ENCODE assay signal across 16 cellular contexts in genomic region chr17:5211458-5211857, GRCh38. TPM values are rescaled to one million over a fixed set of nuclear protein-coding genes. Genes with fewer than 3 reads are reported as not detected.
DNase-seq lines count a peak whose midpoint lies in the region; ATAC-seq and TF ChIP-seq lines count a peak whose summit lies in the region.
"Had no signal": no experiment of that assay in that cellular context is flagged by ENCODE, and none has a peak within 500 bp of the region (broad histone marks: within the 10 kb centered on the region; RNA-seq: fewer than 3 reads in every experiment).

No MANE protein-coding gene starts in this region.

- H3K36me3 ChIP-seq in OCI-LY7 (ENCODE audit: insufficient read depth, low read length): no peaks in the 10 kb centered on the region
- peaks cover 0 to 44% of the 10 kb centered on the region in 2 donors for H3K36me3 ChIP-seq in left lung
- H3K36me3 ChIP-seq in transverse colon: no peaks in the 10 kb centered on the region

- H3K79me2 ChIP-seq in OCI-LY7 (ENCODE audit: insufficient read depth, low read depth, low read length): no peaks in the 10 kb centered on the region

- TF ChIP-seq EP300 in transverse colon (IDR thresholded peaks at IDR 0.05; ENCODE audit: low read depth): no peak

- H3K36me3 Mint-ChIP-seq in natural killer cell (no peaks in the 10 kb centered on the region), osteocyte (ENCODE audit: unreplicated experiment) (peaks cover 11% of the 10 kb centered on the region)
- H3K36me3 Mint-ChIP-seq in natural killer cell treated with Interleukin-12 subunit alpha and Interleukin-12 subunit beta and Interleukin-15 and Interleukin-18, amount 100 ng/mL, for 72 hours: no peaks in the 10 kb centered on the region
- H3K36me3 Mint-ChIP-seq in activated T-cell treated with anti-CD3 and anti-CD28 coated beads, Interleukin-2, amount 50 U/mL, for 72 hours (ENCODE audit: insufficient read depth in 2 of 2): no peaks in the 10 kb centered on the region

- H3K9me3 ChIP-seq in OCI-LY7 (ENCODE audit: low read length): no peaks in the 10 kb centered on the region
- no peaks in the 10 kb centered on the region for H3K9me3 ChIP-seq in left lung
- H3K9me3 ChIP-seq in transverse colon: no peaks in the 10 kb centered on the region
- H3K9me3 ChIP-seq: sigmoid colon had no signal

- POLR2A ChIA-PET in OCI-LY7 (lab: Charles Lee): interaction anchor here (0.7 to 4.5 kb wide), 5 partner anchors 13 to 650 kb away, joined by 3 to 36 read pairs (median 3); partner anchors contain the start of gene SCIMP

- no peaks in the 10 kb centered on the region for H3K27me3 ChIP-seq in left lung
- no peaks in the 10 kb centered on the region for H3K27me3 ChIP-seq in transverse colon
- H3K27me3 ChIP-seq: sigmoid colon had no signal

- intact Hi-C loops in natural killer cell (cut with micrococcal nuclease) (no loop called here), OCI-LY7 (cut with micrococcal nuclease; ENCODE audit: unreplicated experiment) (loop anchor here (1.0 kb wide), 2 partner anchors 10 to 11 kb away; no protein-coding TSS in a partner anchor), left lung (cut with DNase I) (no loop called here), transverse colon (cut with DNase I; ENCODE audit: low total_unique reads) (no loop called here)

- H3K9me3 Mint-ChIP-seq in natural killer cell (no peaks in the 10 kb centered on the region), osteocyte (ENCODE audit: unreplicated experiment) (no peaks in the 10 kb centered on the region)
- H3K9me3 Mint-ChIP-seq in natural killer cell treated with Interleukin-12 subunit alpha and Interleukin-12 subunit beta and Interleukin-15 and Interleukin-18, amount 100 ng/mL, for 72 hours: no peaks in the 10 kb centered on the region
- H3K9me3 Mint-ChIP-seq in activated T-cell treated with anti-CD3 and anti-CD28 coated beads, Interleukin-2, amount 50 U/mL, for 72 hours: no peaks in the 10 kb centered on the region
- H3K9me3 Mint-ChIP-seq: central memory CD8-positive, alpha-beta T cell had no signal

- H3K27ac ChIP-seq in OCI-LY7 (ENCODE audit: low read depth, low read length, poor library complexity, severe bottlenecking) (peak overlapping the region; percentile 85), left lung (no peak overlapping the region), transverse colon (peak overlapping the region; percentile 2 to 63 (median 20))

- H3K27me3 Mint-ChIP-seq in natural killer cell (ENCODE audit: low read depth in 2 of 2): no peaks in the 10 kb centered on the region
- no peaks in the 10 kb centered on the region for H3K27me3 Mint-ChIP-seq in natural killer cell treated with Interleukin-12 subunit alpha and Interleukin-12 subunit beta and Interleukin-15 and Interleukin-18, amount 100 ng/mL, for 72 hours
- no peaks in the 10 kb centered on the region for H3K27me3 Mint-ChIP-seq in osteocyte (ENCODE audit: unreplicated experiment)
- no peaks in the 10 kb centered on the region for H3K27me3 Mint-ChIP-seq in activated T-cell treated with anti-CD3 and anti-CD28 coated beads, Interleukin-2, amount 50 U/mL, for 72 hours (ENCODE audit: low read depth)
- H3K27me3 Mint-ChIP-seq: central memory CD8-positive, alpha-beta T cell had no signal

- TF ChIP-seq CTCF in natural killer cell (IDR thresholded peaks at IDR 0.05) (no peak), OCI-LY7 (conservative IDR thresholded peaks at IDR 0.05; ENCODE audit: low read length) (no peak), left lung (IDR thresholded peaks at IDR 0.05) (no peak), transverse colon (IDR thresholded peaks at IDR 0.05) (no peak), osteocyte (IDR thresholded peaks at IDR 0.05) (no peak)

- peak overlapping the region; percentile 50 to 84 for H3K27ac Mint-ChIP-seq in natural killer cell
- no peak overlapping the region for H3K27ac Mint-ChIP-seq in natural killer cell treated with Interleukin-12 subunit alpha and Interleukin-12 subunit beta and Interleukin-15 and Interleukin-18, amount 100 ng/mL, for 72 hours
- H3K27ac Mint-ChIP-seq in osteocyte (ENCODE audit: unreplicated experiment): no peak overlapping the region
- H3K27ac Mint-ChIP-seq in activated T-cell treated with anti-CD3 and anti-CD28 coated beads, Interleukin-2, amount 50 U/mL, for 72 hours: no peak overlapping the region

- DNase-seq in natural killer cell: no peak
- no peak for DNase-seq in natural killer cell treated with Interleukin-12 subunit alpha and Interleukin-12 subunit beta and Interleukin-15 and Interleukin-18, amount 100 ng/mL, for 72 hours (ENCODE audit: low spot score)
- DNase-seq in OCI-LY7 (ENCODE audit: low spot score): no peak
- DNase-seq in left lung: no peak
- DNase-seq in transverse colon: no peak
- no peak for DNase-seq in osteocyte (ENCODE audit: extremely low spot score, unreplicated experiment)
- DNase-seq in activated T-cell treated with anti-CD3 and anti-CD28 coated beads, Interleukin-2, amount 50 U/mL, for 72 hours: no peak
- no peak for DNase-seq in GM19240 (ENCODE audit: insufficient read length, low spot score)
- DNase-seq: effector memory CD4-positive, alpha-beta T cell; midbrain; NCI-H1048; sigmoid colon; stimulated activated CD4-positive, alpha-beta T cell treated with anti-CD3 and anti-CD28 coated beads, Interleukin-4, amount 100 ng/mL, for 1 hour; SW 1271 had no signal

- WGBS in transverse colon (ENCODE audit: low coverage in 1 of 2), 2 donors: 89 to 100% methylated on average over 2 to 7 of the region's 7 CpGs

- TF ChIP-seq POLR2A in transverse colon (IDR thresholded peaks at IDR 0.05): no peak

- H3K4me2 ChIP-seq in OCI-LY7 (ENCODE audit: low read length): peak overlapping the region; percentile 69

- H3K4me3 Mint-ChIP-seq in natural killer cell (no peak overlapping the region), osteocyte (ENCODE audit: unreplicated experiment) (no peak overlapping the region)
- no peak overlapping the region for H3K4me3 Mint-ChIP-seq in natural killer cell treated with Interleukin-12 subunit alpha and Interleukin-12 subunit beta and Interleukin-15 and Interleukin-18, amount 100 ng/mL, for 72 hours
- H3K4me3 Mint-ChIP-seq in activated T-cell treated with anti-CD3 and anti-CD28 coated beads, Interleukin-2, amount 50 U/mL, for 72 hours: no peak overlapping the region
- H3K4me3 Mint-ChIP-seq: central memory CD8-positive, alpha-beta T cell had no signal

- H3K4me1 Mint-ChIP-seq in natural killer cell: peaks cover 11 to 41% of the 10 kb centered on the region in 2 donors
- peaks cover 0 to 10% of the 10 kb centered on the region in 2 donors for H3K4me1 Mint-ChIP-seq in natural killer cell treated with Interleukin-12 subunit alpha and Interleukin-12 subunit beta and Interleukin-15 and Interleukin-18, amount 100 ng/mL, for 72 hours (ENCODE audit: low read depth in 2 of 2)
- no peaks in the 10 kb centered on the region for H3K4me1 Mint-ChIP-seq in osteocyte (ENCODE audit: unreplicated experiment)
- H3K4me1 Mint-ChIP-seq in activated T-cell treated with anti-CD3 and anti-CD28 coated beads, Interleukin-2, amount 50 U/mL, for 72 hours (ENCODE audit: low read depth): no peaks in the 10 kb centered on the region

- no peaks in the 10 kb centered on the region for H3K9me2 ChIP-seq in OCI-LY7 (ENCODE audit: insufficient read depth, low read length)

- peaks cover 47% of the 10 kb centered on the region for H3K4me1 ChIP-seq in OCI-LY7 (ENCODE audit: insufficient read depth, low read length, poor library complexity, severe bottlenecking)
- H3K4me1 ChIP-seq in left lung: peaks cover 0 to 16% of the 10 kb centered on the region in 2 donors
- no peaks in the 10 kb centered on the region for H3K4me1 ChIP-seq in transverse colon
- H3K4me1 ChIP-seq: sigmoid colon had no signal

- no peaks in the 10 kb centered on the region for H4K20me1 ChIP-seq in OCI-LY7 (ENCODE audit: insufficient read depth, low read length)

- CTCF ChIA-PET in OCI-LY7 (lab: Charles Lee; ENCODE audit: unreplicated experiment): interaction anchor here (2.1 kb wide), 1 partner anchor 27 kb away, joined by 6 read pairs; no protein-coding TSS in a partner anchor

- H3K4me3 ChIP-seq in OCI-LY7 (ENCODE audit: low read depth, low read length, poor library complexity, severe bottlenecking): peak overlapping the region; percentile 40
- no peak overlapping the region for H3K4me3 ChIP-seq in left lung
- H3K4me3 ChIP-seq in transverse colon: no peak overlapping the region
- H3K4me3 ChIP-seq: sigmoid colon had no signal

- BruUV-seq in OCI-LY7 (replicated peaks; lab: Mats Ljungman, UMichigan): no TSS peak

- ATAC-seq in natural killer cell (no peak), left lung (peak; percentile 52)
- ATAC-seq in natural killer cell treated with Interleukin-12 subunit alpha and Interleukin-12 subunit beta and Interleukin-15 and Interleukin-18, amount 100 ng/mL, for 72 hours: no peak
- ATAC-seq in activated T-cell treated with anti-CD3 and anti-CD28 coated beads, Interleukin-2, amount 50 U/mL, for 72 hours (replicated peaks in 1 of 2): no peak

- H2AFZ ChIP-seq in OCI-LY7 (ENCODE audit: low read length): peak overlapping the region; percentile 93; the same call in 1 of the 2 replicates

- in situ Hi-C loops in transverse colon (cut with MboI; ENCODE audit: low pct_ligation_motif_present in 1 of 4, low pct_unique_long_range_greater_than_20kb in 1 of 4, low sequenced_read_pairs in 3 of 4): no loop called here

RNA-seq across cellular contexts. Expression of gene ZNF594, which starts 19.8 kb away (rescaled TPM):
- total RNA-seq in natural killer cell: 1 to 10 TPM; 5.1 to 7.9 (median 6.1) TPM
- 10 to 100 TPM in 1 of 2 donors, 1 to 10 TPM in 1; 9.8 to 19.7 TPM for total RNA-seq in natural killer cell treated with Interleukin-12 subunit alpha and Interleukin-12 subunit beta and Interleukin-15 and Interleukin-18, amount 100 ng/mL, for 72 hours
- total RNA-seq in OCI-LY7 (2014; rRNA removed; shearing (Covaris generic)): 42.5 and 43.4 TPM in 2 replicates
- 32.1 and 35.2 TPM in 2 replicates for total RNA-seq in OCI-LY7 (2022)
- total RNA-seq in left lung: 1 to 10 TPM; 6.5 to 7.1 TPM
- total RNA-seq in transverse colon: 10 to 100 TPM in 1 of 4 donors, 1 to 10 TPM in 3; 1.5 to 17.0 (median 4.5) TPM
- 9.2 and 10.4 TPM in 2 replicates for total RNA-seq in osteocyte
- 1 to 10 TPM; 5.3 to 7.8 TPM for total RNA-seq in activated T-cell treated with anti-CD3 and anti-CD28 coated beads, Interleukin-2, amount 50 U/mL, for 72 hours

RNA-seq across cellular contexts. Expression of gene SCIMP, which starts 23.2 kb away (rescaled TPM):
- total RNA-seq in natural killer cell (1 to 10 TPM; 3.9 to 10.0 (median 8.0) TPM), OCI-LY7 (2022) (0.27 and 0.72 TPM in 2 replicates), left lung (10 to 100 TPM in 1 of 2 donors, 1 to 10 TPM in 1; 8.8 to 20.0 TPM), transverse colon (1 to 10 TPM in 2 of 4 donors, under 1 TPM in 1, not detected in 1; 0.82 to 9.1 (median 2.6) TPM), osteocyte (not detected in 2 replicates)
- under 1 TPM in 1 of 2 donors, not detected in 1; 0.17 TPM for total RNA-seq in natural killer cell treated with Interleukin-12 subunit alpha and Interleukin-12 subunit beta and Interleukin-15 and Interleukin-18, amount 100 ng/mL, for 72 hours
- 0.88 and 3.0 TPM in 2 replicates for total RNA-seq in OCI-LY7 (2014; rRNA removed; shearing (Covaris generic))
- not detected for total RNA-seq in activated T-cell treated with anti-CD3 and anti-CD28 coated beads, Interleukin-2, amount 50 U/mL, for 72 hours
- total RNA-seq: fibroblast of lung had no signal

Comparison
In these comparisons a context has a peak if more than half of its experiments do, and no peak if none do; other contexts are left out.
1. H3K27ac Mint-ChIP-seq: peak in natural killer cell (2 of 2); none in natural killer cell treated with Interleukin-12 subunit alpha and Interleukin-12 subunit beta and Interleukin-15 and Interleukin-18, amount 100 ng/mL, for 72 hours (0 of 2), osteocyte (single experiment) and activated T-cell treated with anti-CD3 and anti-CD28 coated beads, Interleukin-2, amount 50 U/mL, for 72 hours (single experiment).
2. H3K27ac ChIP-seq: peak in OCI-LY7 (single experiment) and transverse colon (4 of 4); none in left lung (0 of 2).